12 cellular contexts compared by ENCODE assay signal in genomic region chr9:124768778-124769350, GRCh38. TPM values are rescaled to one million over a fixed set of nuclear protein-coding genes. Genes with fewer than 3 reads are reported as not detected.
A peak's percentile ranks its signal among the peaks of the same experiment; 100 is the strongest.
DNase-seq lines count a peak whose midpoint lies in the region; ATAC-seq and TF ChIP-seq lines count a peak whose summit lies in the region.
"Had no signal": no experiment of that assay in that cellular context is flagged by ENCODE, and none has a peak within 500 bp of the region (broad histone marks: within the 10 kb centered on the region; RNA-seq: fewer than 3 reads in every experiment).

No MANE protein-coding gene starts in this region.

- H2AFZ ChIP-seq in hepatocyte = peak overlapping the region; percentile 38

- H3K4me3 Mint-ChIP-seq in T-helper 2 cell treated with Interferon-gamma antibody and Interleukin-4, amounts not matched to agents 5 μg/mL and 100 μg/mL, for 36 hours = peak overlapping the region; percentile 88
- peak overlapping the region; percentile 89 for H3K4me3 Mint-ChIP-seq in progenitor cell of endocrine pancreas (ENCODE audit: low read depth)

- no peaks in the 10 kb centered on the region for H3K9me3 Mint-ChIP-seq in T-helper 2 cell treated with Interferon-gamma antibody and Interleukin-4, amounts not matched to agents 5 μg/mL and 100 μg/mL, for 36 hours
- H3K9me3 Mint-ChIP-seq in progenitor cell of endocrine pancreas (ENCODE audit: low read depth) = no peaks in the 10 kb centered on the region

- peaks cover 77% of the 10 kb centered on the region for H3K27me3 Mint-ChIP-seq in T-helper 2 cell treated with Interferon-gamma antibody and Interleukin-4, amounts not matched to agents 5 μg/mL and 100 μg/mL, for 36 hours (ENCODE audit: low read depth)
- H3K27me3 Mint-ChIP-seq in progenitor cell of endocrine pancreas = no peaks in the 10 kb centered on the region

- H3K36me3 ChIP-seq in Panc1 (ENCODE audit: control insufficient read depth, insufficient read depth, low read length) (no peaks in the 10 kb centered on the region; the same call in 1 of the 2 replicates), hepatocyte (replicated peaks; ENCODE audit: insufficient read depth, low read depth) (no peaks in the 10 kb centered on the region)
- H3K36me3 ChIP-seq: lower lobe of right lung had no signal

- no peaks in the 10 kb centered on the region for H3K9me2 ChIP-seq in hepatocyte (replicated peaks; ENCODE audit: insufficient read depth)

- ATAC-seq in Panc1 (no peak), HG03159 (IDR thresholded peaks at IDR 0.05; ENCODE audit: unreplicated experiment) (no peak)
- ATAC-seq: lower lobe of right lung had no signal

- intact Hi-C loops in Panc1 (cut with micrococcal nuclease; ENCODE audit: unreplicated experiment) = no loop called here

- DNase-seq in T-helper 2 cell treated with Interferon-gamma antibody and Interleukin-4, amounts not matched to agents 5 μg/mL and 100 μg/mL, for 36 hours (ENCODE audit: low spot score) = no peak
- DNase-seq in T-helper 2 cell (no peak), Panc1 (ENCODE audit: low read depth, low spot score) (no peak), hepatocyte (ENCODE audit: low spot score) (no peak), progenitor cell of endocrine pancreas (ENCODE audit: low spot score, unreplicated experiment) (no peak), SIG-M5 (lab: John Stamatoyannopoulos, UW) (no peak)
- no peak for DNase-seq in stimulated activated naive CD4-positive, alpha-beta T cell treated with Interleukin-2 at 50 U/mL for 16 hours (lab: John Stamatoyannopoulos, UW)
- DNase-seq: cortex of kidney; HCEC 1CT; lower lobe of right lung; stimulated activated CD4-positive, alpha-beta T cell treated with anti-CD3 and anti-CD28 coated beads, Interleukin-4, amount 100 ng/mL, for 4 hours had no signal

- in situ Hi-C loops in Panc1 (cut with HindIII; ENCODE audit: low pct_unique_long_range_greater_than_20kb, low sequenced_read_pairs) = no loop called here

- BruUV-seq in Panc1 (replicated peaks; lab: Mats Ljungman, UMichigan) = TSS peak; percentile 60

- peaks cover 27% of the 10 kb centered on the region for H3K4me1 Mint-ChIP-seq in T-helper 2 cell treated with Interferon-gamma antibody and Interleukin-4, amounts not matched to agents 5 μg/mL and 100 μg/mL, for 36 hours (ENCODE audit: low read depth)
- H3K4me1 Mint-ChIP-seq in progenitor cell of endocrine pancreas (ENCODE audit: low read depth) = peaks cover 46% of the 10 kb centered on the region

- no peak overlapping the region for H3K27ac Mint-ChIP-seq in T-helper 2 cell treated with Interferon-gamma antibody and Interleukin-4, amounts not matched to agents 5 μg/mL and 100 μg/mL, for 36 hours
- peak overlapping the region; percentile 96 for H3K27ac Mint-ChIP-seq in progenitor cell of endocrine pancreas

- no peaks in the 10 kb centered on the region for H3K27me3 ChIP-seq in Panc1 (ENCODE audit: control insufficient read depth, insufficient read depth, low read length)
- no peaks in the 10 kb centered on the region for H3K27me3 ChIP-seq in hepatocyte

- H3K9me3 ChIP-seq in Panc1 (ENCODE audit: control insufficient read depth, insufficient read depth, low read depth, low read length) = no peaks in the 10 kb centered on the region
- H3K9me3 ChIP-seq in hepatocyte (ENCODE audit: low read depth) = no peaks in the 10 kb centered on the region
- H3K9me3 ChIP-seq: lower lobe of right lung had no signal

- H3K79me2 ChIP-seq in hepatocyte = peaks cover 48% of the 10 kb centered on the region

- CTCF ChIA-PET in Panc1 (lab: Charles Lee) = interaction anchor here (0.6 to 1.4 kb wide), 4 partner anchors 9 to 147 kb away, joined by 3 to 7 read pairs (median 4); partner anchors contain the start of gene WDR38

- peak overlapping the region; percentile 80 for H3K4me2 ChIP-seq in hepatocyte

- peak overlapping the region; percentile 85 for H3K27ac ChIP-seq in Panc1 (ENCODE audit: low read length)
- peak overlapping the region; percentile 70 for H3K27ac ChIP-seq in hepatocyte

- TF ChIP-seq CTCF in Panc1 (IDR thresholded peaks at IDR 0.05) = no peak
- no peak for TF ChIP-seq CTCF in hepatocyte (IDR thresholded peaks at IDR 0.05; ENCODE audit: poor library complexity)
- TF ChIP-seq CTCF in progenitor cell of endocrine pancreas (IDR thresholded peaks at IDR 0.05; ENCODE audit: unreplicated experiment) = no peak

- H3K4me3 ChIP-seq in Panc1 (ENCODE audit: low read depth in 2 of 2, low read length in 2 of 2) (peak overlapping the region; percentile 70 to 74), hepatocyte (no peak overlapping the region)

- peaks cover 2% of the 10 kb centered on the region for H3K36me3 Mint-ChIP-seq in T-helper 2 cell treated with Interferon-gamma antibody and Interleukin-4, amounts not matched to agents 5 μg/mL and 100 μg/mL, for 36 hours (ENCODE audit: low read depth)
- H3K36me3 Mint-ChIP-seq in progenitor cell of endocrine pancreas (ENCODE audit: insufficient read depth) = no peaks in the 10 kb centered on the region

- POLR2A ChIA-PET in Panc1 (lab: Charles Lee) = interaction anchor here (0.5 to 0.6 kb wide), 3 partner anchors 13 to 524 kb away, joined by 3 to 4 read pairs (median 4); no protein-coding TSS in a partner anchor

- 17% methylated on average over 7 of the region's 7 CpGs for WGBS in hepatocyte (ENCODE audit: low lambda C conversion rate, missing lambda C conversion rate)

- peaks cover 11% of the 10 kb centered on the region for H4K20me1 ChIP-seq in hepatocyte (ENCODE audit: insufficient read depth, poor library complexity, severe bottlenecking)

- H3K4me1 ChIP-seq in Panc1 (ENCODE audit: control insufficient read depth, insufficient read depth, low read length) = peaks cover 35% of the 10 kb centered on the region
- H3K4me1 ChIP-seq in hepatocyte (ENCODE audit: insufficient read depth) = no peaks in the 10 kb centered on the region

RNA-seq across cellular contexts. Expression of gene NR6A1, which starts 2.2 kb away (rescaled TPM):
- total RNA-seq in Panc1 (2021; ENCODE audit: unreplicated experiment) (7.6 TPM), hepatocyte (4.0 and 4.5 TPM in 2 replicates), progenitor cell of endocrine pancreas (71.6 and 86.4 TPM in 2 replicates)
- polyA plus RNA-seq in Panc1 (2012; ENCODE audit: insufficient read length) = 2.5 TPM
- polyA plus RNA-seq in hepatocyte = 1.2 and 3.0 TPM in 2 replicates

RNA-seq across cellular contexts. Expression of gene OLFML2A, which starts 8.1 kb away (rescaled TPM):
- total RNA-seq in Panc1 (2021; ENCODE audit: unreplicated experiment) (44.5 TPM), hepatocyte (2.6 and 3.4 TPM in 2 replicates), progenitor cell of endocrine pancreas (2.2 and 2.5 TPM in 2 replicates)
- 34.5 TPM for polyA plus RNA-seq in Panc1 (2012; ENCODE audit: insufficient read length)
- polyA plus RNA-seq in hepatocyte = 1.2 and 2.2 TPM in 2 replicates

Comparison
In these comparisons a context has a peak if more than half of its experiments do, and no peak if none do; other contexts are left out.
1. RNA of gene OLFML2A, which starts 8.1 kb away (total RNA-seq): 44.5 TPM in Panc1 (single experiment); 2.6 to 3.4 TPM in hepatocyte and 2.2 to 2.5 TPM in progenitor cell of endocrine pancreas; every median in the first group is over 10 times any median in the second.